Comparison of ENCODE assay signal across 1 cellular context in genomic region chr7:111559665-111560064, GRCh38.
TF ChIP-seq lines count a peak whose summit lies in the region.

No MANE protein-coding gene starts in this region.

TF ChIP-seq in GM12878, 131 proteins besides CTCF, POLR2A, EP300 and RAD21:
- TF ChIP-seq ZNF217 (IDR thresholded peaks at IDR 0.05) (no peak), RAD51 (IDR thresholded peaks at IDR 0.05) (no peak), HSF1 (IDR thresholded peaks at IDR 0.05; ENCODE audit: low read depth, low read length) (no peak), PBX3 (IDR thresholded peaks at IDR 0.05; ENCODE audit: insufficient replicate concordance, low read depth, low read length) (no peak), KLF5 (IDR thresholded peaks at IDR 0.05; ENCODE audit: partially characterized antibody) (no peak), ETV6 (conservative IDR thresholded peaks at IDR 0.05 in 1 of 2, IDR thresholded peaks at IDR 0.05 in 1 of 2; ENCODE audit: borderline replicate concordance in 1 of 2, low read depth in 1 of 2) (no peak), SIX5 (IDR thresholded peaks at IDR 0.05; ENCODE audit: low read depth, low read length, severe bottlenecking) (no peak), ZNF24 (IDR thresholded peaks at IDR 0.05) (no peak), BACH1 (IDR thresholded peaks at IDR 0.05; ENCODE audit: borderline replicate concordance) (no peak), STAT1 (conservative IDR thresholded peaks at IDR 0.05) (no peak), E2F8 (IDR thresholded peaks at IDR 0.05; ENCODE audit: low read depth, partially characterized antibody) (no peak), IRF4 (IDR thresholded peaks at IDR 0.05; ENCODE audit: low read depth, low read length) (no peak), GATAD2B (conservative IDR thresholded peaks at IDR 0.05; ENCODE audit: low read depth) (no peak)
